ENCODE assay signal across 15 cellular contexts in genomic region chr14:23361320-23361719, GRCh38. TPM values are rescaled to one million over a fixed set of nuclear protein-coding genes. Genes with fewer than 3 reads are reported as not detected.
A peak's percentile ranks its signal among the peaks of the same experiment; 100 is the strongest.
DNase-seq lines count a peak whose midpoint lies in the region; ATAC-seq and TF ChIP-seq lines count a peak whose summit lies in the region.
"Had no signal": no experiment of that assay in that cellular context is flagged by ENCODE, and none has a peak within 500 bp of the region (broad histone marks: within the 10 kb centered on the region; RNA-seq: fewer than 3 reads in every experiment).

No MANE protein-coding gene starts in this region.

- TF ChIP-seq CTCF in suprapubic skin (IDR thresholded peaks at IDR 0.05), result no peak

- peak; percentile 13 for DNase-seq in activated effector memory CD4-positive, alpha-beta T cell treated with anti-CD3 and anti-CD28 coated beads, Interleukin-2, amount 50 U/mL, for 16 hours
- DNase-seq in activated effector memory CD4-positive, alpha-beta T cell treated with Interleukin-2 at 50 U/mL for 16 hours, result no peak
- peak in 22 of 61 donors; percentile 12 to 56 (median 33) for DNase-seq in caudate nucleus (lab: John Stamatoyannopoulos, UW)
- DNase-seq in islet precursor cell, result peak; percentile 40
- peak in 1 of 2 donors; percentile 70 for DNase-seq in suprapubic skin (ENCODE audit: low spot score in 2 of 2)
- no peak for DNase-seq in stimulated activated naive CD4-positive, alpha-beta T cell treated with Interleukin-2 at 50 U/mL for 16 hours (lab: John Stamatoyannopoulos, UW)
- DNase-seq in activated CD8-positive, alpha-beta memory T cell treated with anti-CD3 and anti-CD28 coated beads, Interleukin-2, amount 50 U/mL, for 4 hours, result no peak
- DNase-seq: BE2C, GF-D8, left ventricle myocardium inferior had no signal

- TF ChIP-seq EP300 in suprapubic skin (IDR thresholded peaks at IDR 0.05), result no peak

- H3K27ac ChIP-seq in caudate nucleus (ENCODE audit: low read depth, low read length) (peak overlapping the region; percentile 86), suprapubic skin (peak overlapping the region; percentile 55)
- H3K27ac ChIP-seq: epithelial cell of prostate, SJSA1 had no signal

- no peak overlapping the region for H3K4me3 ChIP-seq in suprapubic skin
- H3K4me3 ChIP-seq: left ventricle myocardium inferior, SJSA1 had no signal

- H3K27me3 ChIP-seq in suprapubic skin, result peaks cover 12% of the 10 kb centered on the region
- H3K27me3 ChIP-seq: BE2C had no signal

- ATAC-seq in HG03571 (IDR thresholded peaks at IDR 0.05; ENCODE audit: unreplicated experiment), result no peak
- ATAC-seq: right cardiac atrium had no signal

- TF ChIP-seq POLR2A in suprapubic skin (IDR thresholded peaks at IDR 0.05), result no peak

- peaks cover 53% of the 10 kb centered on the region for H3K4me1 ChIP-seq in suprapubic skin
- H3K4me1 ChIP-seq: BE2C, SJSA1 had no signal

- H3K36me3 ChIP-seq in suprapubic skin, result peaks cover 32% of the 10 kb centered on the region
- H3K36me3 ChIP-seq: BE2C, left ventricle myocardium inferior, SJSA1 had no signal

- H3K9me3 ChIP-seq in suprapubic skin, result no peaks in the 10 kb centered on the region
- H3K9me3 ChIP-seq: BE2C, left ventricle myocardium inferior, SJSA1 had no signal

RNA-seq across cellular contexts. Expression of gene EFS, which starts 3.7 kb away (rescaled TPM):
- 10 to 100 TPM; 63.0 to 74.0 (median 64.8) TPM for total RNA-seq in suprapubic skin
- total RNA-seq: SJSA1 had no signal

RNA-seq across cellular contexts. Expression of gene SLC22A17, which starts 8.6 kb away (rescaled TPM):
- 10 to 100 TPM; 15.4 to 67.6 (median 22.5) TPM for total RNA-seq in suprapubic skin

RNA-seq across cellular contexts. Expression of gene IL25, which starts 11.3 kb away (rescaled TPM):
- total RNA-seq in suprapubic skin, result 1 to 10 TPM in 1 of 4 donors, under 1 TPM in 1, not detected in 2; 0.68 to 1.2 TPM
- total RNA-seq: left ventricle myocardium inferior, NCI-H460, right cardiac atrium, SJSA1 had no signal

RNA-seq across cellular contexts. Expression of gene CMTM5, which starts 15.5 kb away (rescaled TPM):
- total RNA-seq in suprapubic skin, result under 1 TPM in 1 of 4 donors, not detected in 3; 0.76 TPM
- total RNA-seq: NCI-H460, SJSA1 had no signal

RNA-seq across cellular contexts. Expression of gene PABPN1, which starts 40.1 kb away (rescaled TPM):
- total RNA-seq in suprapubic skin, result 100 to 1,000 TPM in 1 of 4 donors, 10 to 100 TPM in 3; 45.1 to 109 (median 58.8) TPM

Comparison
In these comparisons a context has a peak if more than half of its experiments do, and no peak if none do; other contexts are left out.
1. DNase-seq: peak in activated effector memory CD4-positive, alpha-beta T cell treated with anti-CD3 and anti-CD28 coated beads, Interleukin-2, amount 50 U/mL, for 16 hours (single experiment) and islet precursor cell (single experiment); none in activated effector memory CD4-positive, alpha-beta T cell treated with Interleukin-2 at 50 U/mL for 16 hours (single experiment), stimulated activated naive CD4-positive, alpha-beta T cell treated with Interleukin-2 at 50 U/mL for 16 hours (single experiment) and activated CD8-positive, alpha-beta memory T cell treated with anti-CD3 and anti-CD28 coated beads, Interleukin-2, amount 50 U/mL, for 4 hours (single experiment).